1 cellular context compared by ENCODE assay signal in genomic region chr5:122073023-122073422, GRCh38.
TF ChIP-seq lines count a peak whose summit lies in the region.

No MANE protein-coding gene starts in this region.

TF ChIP-seq in HepG2, 621 proteins besides CTCF, POLR2A, EP300 and RAD21:
- TF ChIP-seq CEBPZ (IDR thresholded peaks at IDR 0.05; ENCODE audit: low read length) (no peak), ZNF207 (IDR thresholded peaks at IDR 0.05; ENCODE audit: borderline replicate concordance) (no peak), TRIM22 (IDR thresholded peaks at IDR 0.05) (no peak), ZNF292 (CRISPR knock-in tag; IDR thresholded peaks at IDR 0.05; ENCODE audit: borderline replicate concordance, low read depth) (no peak), REXO4 (CRISPR knock-in tag; IDR thresholded peaks at IDR 0.05; ENCODE audit: borderline replicate concordance) (no peak), MAFK (conservative IDR thresholded peaks at IDR 0.05 in 1 of 2, IDR thresholded peaks at IDR 0.05 in 1 of 2; ENCODE audit: low read length in 2 of 2) (peak in 1 of 2 experiments; percentile 32; a peak in 1 of 4 replicates), TARDBP (CRISPR knock-in tag; IDR thresholded peaks at IDR 0.05) (no peak)
- TF ChIP-seq, protein P1, sequence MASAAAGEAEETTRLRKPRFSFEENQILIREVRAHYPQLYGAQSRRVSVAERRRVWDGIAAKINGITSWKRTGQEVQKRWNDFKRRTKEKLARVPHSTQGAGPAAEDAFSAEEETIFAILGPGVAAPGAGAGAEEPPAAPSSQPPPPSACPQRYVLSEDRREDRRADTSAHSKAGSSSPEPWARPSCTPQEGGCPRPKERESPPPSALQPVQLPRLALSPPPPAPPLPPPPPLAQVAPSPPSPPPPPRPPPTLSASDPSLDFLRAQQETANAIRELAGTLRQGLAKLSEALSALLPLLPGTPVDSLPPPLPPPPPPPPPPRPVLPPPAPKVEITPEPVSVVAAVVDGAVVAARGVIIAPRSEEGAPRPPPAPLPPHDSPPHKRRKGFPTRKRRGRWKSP (CRISPR knock-in tag; IDR thresholded peaks at IDR 0.05): no peak
TF ChIP-seq in HepG2: peak in this region for 1.
